8 cellular contexts compared by ENCODE assay signal in the genomic region with DNA sequence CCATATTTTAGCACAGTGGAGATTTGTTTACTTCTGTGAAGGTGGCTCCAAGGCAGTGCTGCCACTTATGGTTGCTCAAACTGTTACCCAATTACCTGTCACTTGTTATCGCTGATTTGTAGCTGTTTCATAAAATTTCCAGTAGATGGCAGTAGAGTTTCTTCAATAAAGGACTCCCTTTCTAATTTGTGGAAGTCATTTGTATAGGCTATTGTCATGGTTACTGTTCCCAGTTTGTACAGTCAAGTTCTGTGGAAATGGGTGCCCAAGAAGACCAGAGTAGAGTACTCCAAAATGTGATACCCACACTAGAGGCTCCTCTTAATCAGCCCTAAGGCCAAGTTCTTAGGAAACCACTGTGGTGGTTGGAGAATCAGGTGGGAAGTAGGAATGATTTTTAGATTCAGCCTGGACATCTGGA.
DNase-seq lines count a peak whose midpoint lies in the region; ATAC-seq and TF ChIP-seq lines count a peak whose summit lies in the region.

No MANE protein-coding gene starts in this region.

- TF ChIP-seq CTCF in VCaP (conservative IDR thresholded peaks at IDR 0.05), result peak; percentile 80

- DNase-seq in Ammon's horn (ENCODE audit: low spot score) (peak; percentile 46), NCI-H2171 treated with DMSO at 0.1 percent for 48 hours (lab: John Stamatoyannopoulos, UW) (peak; percentile 86), Right ventricle myocardium superior (no peak)
- DNase-seq in activated naive CD4-positive, alpha-beta T cell treated with Interleukin-2 at 50 U/mL for 16 hours, result no peak

- peak; percentile 87 for ATAC-seq in GM18519 (IDR thresholded peaks at IDR 0.05; ENCODE audit: low FRiP score, unreplicated experiment)
- peak; percentile 89 for ATAC-seq in HG03159 (IDR thresholded peaks at IDR 0.05; ENCODE audit: unreplicated experiment)
- ATAC-seq in Right ventricle myocardium superior (ENCODE audit: poor library complexity), result peak; percentile 91

- no peaks in the 10 kb centered on the region for H3K36me3 ChIP-seq in rectal smooth muscle tissue (ENCODE audit: control insufficient read depth, insufficient read depth, low read length)

- intact Hi-C loops in Right ventricle myocardium superior (cut with DNase I), result loop anchor here (2.0 kb wide), 1 partner anchor 190 kb away; no protein-coding TSS in a partner anchor

- H3K27ac ChIP-seq in VCaP (peak overlapping the region; percentile 85), rectal smooth muscle tissue (ENCODE audit: low read depth, low read length) (no peak overlapping the region)

- peak overlapping the region; percentile 15 for H3K4me3 ChIP-seq in rectal smooth muscle tissue (ENCODE audit: low read length)

- peaks cover 9% of the 10 kb centered on the region for H3K4me1 ChIP-seq in rectal smooth muscle tissue (ENCODE audit: control insufficient read depth, insufficient read depth, low read length)

- no peaks in the 10 kb centered on the region for H3K27me3 ChIP-seq in rectal smooth muscle tissue (ENCODE audit: control insufficient read depth, insufficient read depth, low read length)

- no peak overlapping the region for H3K9ac ChIP-seq in rectal smooth muscle tissue (ENCODE audit: low read length)

Comparison
In these comparisons a context has a peak if more than half of its experiments do, and no peak if none do; other contexts are left out.
1. DNase-seq: peak in Ammon's horn (single experiment) and NCI-H2171 treated with DMSO at 0.1 percent for 48 hours (single experiment); none in Right ventricle myocardium superior (single experiment) and activated naive CD4-positive, alpha-beta T cell treated with Interleukin-2 at 50 U/mL for 16 hours (single experiment).
2. Peak in every context shown above with its lines, with median percentiles within 50 percentile points of each other: ATAC-seq.